Comparison of ENCODE assay signal across 25 cellular contexts in genomic region chr2:137700681-137701080, GRCh38.
"Had no signal": no experiment of that assay in that cellular context is flagged by ENCODE, and none has a peak within 500 bp of the region (broad histone marks: within the 10 kb centered on the region; RNA-seq: fewer than 3 reads in every experiment).

No MANE protein-coding gene starts in this region.

- H3K4me1 ChIP-seq: lower lobe of right lung, prostate gland, right lobe of liver, suprapubic skin, vagina had no signal

- ATAC-seq: left ventricle myocardium superior; lower lobe of right lung; mucosa of descending colon; natural killer cell treated with Interleukin-12 subunit alpha and Interleukin-12 subunit beta and Interleukin-15 and Interleukin-18, amount 100 ng/mL, for 72 hours; right lobe of liver; stimulated activated naive CD8-positive, alpha-beta T cell treated with anti-CD3 and anti-CD28 coated beads, Interleukin-15, amount 100 ng/mL, for 72 hours had no signal

- H3K36me3 ChIP-seq: esophagus squamous epithelium, lower lobe of right lung, prostate gland, right lobe of liver, suprapubic skin, vagina had no signal

- H3K27ac Mint-ChIP-seq: mesothelial cell of epicardium; naive B cell; natural killer cell treated with Interleukin-12 subunit alpha and Interleukin-12 subunit beta and Interleukin-15 and Interleukin-18, amount 100 ng/mL, for 72 hours; stimulated activated naive CD8-positive, alpha-beta T cell treated with anti-CD3 and anti-CD28 coated beads, Interleukin-15, amount 100 ng/mL, for 72 hours had no signal

- DNase-seq: dermis blood vessel endothelial cell; effector memory CD4-positive, alpha-beta T cell; erythroblast; esophagus squamous epithelium; hypothalamus; left ventricle myocardium superior; lower lobe of right lung; mucosa of descending colon; naive B cell; nucleus accumbens; right lobe of liver; small intestine; stimulated activated CD4-positive, alpha-beta T cell treated with anti-CD3 and anti-CD28 coated beads, Interleukin-12 subunit alpha, Interleukin-12 subunit beta, amount 100 ng/mL, for 4 hours; stimulated activated CD4-positive, alpha-beta T cell treated with anti-CD3 and anti-CD28 coated beads, Interleukin-1b, Interleukin-23, amount 100 ng/mL, for 48 hours; stimulated activated CD4-positive, alpha-beta T cell treated with anti-CD3 and anti-CD28 coated beads, Interleukin-4, amount 100 ng/mL, for 1 hour; stimulated activated CD8-positive, alpha-beta memory T cell treated with anti-CD3 and anti-CD28 coated beads, Interleukin-4, amount 100 ng/mL, for 48 hours; stimulated activated naive CD4-positive, alpha-beta T cell; stimulated activated naive CD8-positive, alpha-beta T cell treated with anti-CD3 and anti-CD28 coated beads, Interleukin-15, amount 100 ng/mL, for 72 hours had no signal

- H3K9me3 Mint-ChIP-seq: neural crest cell; stimulated activated naive CD8-positive, alpha-beta T cell treated with anti-CD3 and anti-CD28 coated beads, Interleukin-15, amount 100 ng/mL, for 72 hours had no signal

- H3K9me3 ChIP-seq: prostate gland, right lobe of liver, vagina had no signal

- H3K27ac ChIP-seq: coronary artery, esophagus squamous epithelium, lower lobe of right lung, prostate gland, right lobe of liver, suprapubic skin, vagina had no signal

- H3K4me1 Mint-ChIP-seq: mesothelial cell of epicardium; naive B cell; neural crest cell; stimulated activated naive CD8-positive, alpha-beta T cell treated with anti-CD3 and anti-CD28 coated beads, Interleukin-15, amount 100 ng/mL, for 72 hours had no signal

- H3K36me3 Mint-ChIP-seq: mesothelial cell of epicardium; naive B cell; natural killer cell treated with Interleukin-12 subunit alpha and Interleukin-12 subunit beta and Interleukin-15 and Interleukin-18, amount 100 ng/mL, for 72 hours had no signal

- H3K27me3 Mint-ChIP-seq: naive B cell; natural killer cell treated with Interleukin-12 subunit alpha and Interleukin-12 subunit beta and Interleukin-15 and Interleukin-18, amount 100 ng/mL, for 72 hours; stimulated activated naive CD8-positive, alpha-beta T cell treated with anti-CD3 and anti-CD28 coated beads, Interleukin-15, amount 100 ng/mL, for 72 hours had no signal

- H3K4me3 ChIP-seq: coronary artery, esophagus squamous epithelium, lower lobe of right lung, mucosa of descending colon, prostate gland, right lobe of liver, suprapubic skin, vagina had no signal

- H3K4me3 Mint-ChIP-seq: mesothelial cell of epicardium; naive B cell; natural killer cell treated with Interleukin-12 subunit alpha and Interleukin-12 subunit beta and Interleukin-15 and Interleukin-18, amount 100 ng/mL, for 72 hours; neural crest cell; stimulated activated naive CD8-positive, alpha-beta T cell treated with anti-CD3 and anti-CD28 coated beads, Interleukin-15, amount 100 ng/mL, for 72 hours had no signal

- H3K27me3 ChIP-seq: esophagus squamous epithelium, right lobe of liver, suprapubic skin, vagina had no signal
